ENCODE assay signal across 1 cellular context in genomic region chr2:20097889-20098714, GRCh38.
TF ChIP-seq lines count a peak whose summit lies in the region.

No MANE protein-coding gene starts in this region.

TF ChIP-seq in IMR-90, 13 proteins besides CTCF, POLR2A, EP300 and RAD21:
- TF ChIP-seq USF2 (IDR thresholded peaks at IDR 0.05; ENCODE audit: low read depth, low read length) (no peak), BHLHE40 (IDR thresholded peaks at IDR 0.05; ENCODE audit: low read depth, low read length) (peak; percentile 77), ELK1 (IDR thresholded peaks at IDR 0.05; ENCODE audit: borderline replicate concordance, low read depth, low read length) (no peak), MAFK (IDR thresholded peaks at IDR 0.05; ENCODE audit: low read depth, low read length) (no peak), MXI1 (IDR thresholded peaks at IDR 0.05; ENCODE audit: borderline replicate concordance, low read depth, low read length) (peak; percentile 51; the same call in 1 of the 2 replicates), MAZ (IDR thresholded peaks at IDR 0.05; ENCODE audit: borderline replicate concordance, low read depth, low read length) (no peak), NFE2L2 (IDR thresholded peaks at IDR 0.05; ENCODE audit: low read depth, low read length) (no peak), SMC3 (IDR thresholded peaks at IDR 0.05; ENCODE audit: low read depth, low read length) (peak; percentile 98), CHD1 (IDR thresholded peaks at IDR 0.05; ENCODE audit: low read depth, low read length) (peak; percentile 89; the same call in 1 of the 2 replicates), CEBPB (IDR thresholded peaks at IDR 0.05; ENCODE audit: low read depth, low read length) (no peak)
TF ChIP-seq in IMR-90: peak in this region for 4.
